Comparison of ENCODE assay signal across 20 cellular contexts in genomic region chr5:135693371-135693955, GRCh38.
"Had no signal": no experiment of that assay in that cellular context is flagged by ENCODE, and none has a peak within 500 bp of the region (broad histone marks: within the 10 kb centered on the region; RNA-seq: fewer than 3 reads in every experiment).

No MANE protein-coding gene starts in this region.

- H3K4me1 ChIP-seq: prostate gland had no signal

- H3K27ac Mint-ChIP-seq: activated B cell treated with CpG ODN at 0.5 μM for 24 hours; activated CD4-positive, alpha-beta memory T cell treated with anti-CD3 and anti-CD28 coated beads, Interleukin-2, amount 10 ng/mL, durations not matched to agents 7 days and 5 days; activated naive CD4-positive, alpha-beta T cell treated with anti-CD3 and anti-CD28 coated beads for 36 hours; activated T-cell treated with anti-CD3 and anti-CD28 coated beads, Interleukin-2, amount 50 U/mL, for 24 hours; activated T-helper 2 cell treated with anti-CD3 and anti-CD28 coated beads, Interferon-gamma antibody, Interleukin-2, Interleukin-4, amounts not matched to agents 10 μg/mL and 5 μg/mL and 100 μg/mL, durations not matched to agents 14 hours and 24 hours and 36 hours; stimulated activated naive CD8-positive, alpha-beta T cell treated with anti-CD3 and anti-CD28 coated beads, Interleukin-15, Interleukin-2, amounts not matched to agents 100 ng/mL and 50 ng/mL, for 24 hours; type B pancreatic cell had no signal

- H3K4me3 Mint-ChIP-seq: activated B cell treated with CpG ODN at 0.5 μM for 24 hours; activated CD4-positive, alpha-beta memory T cell treated with anti-CD3 and anti-CD28 coated beads, Interleukin-2, amount 10 ng/mL, durations not matched to agents 7 days and 5 days; activated naive CD4-positive, alpha-beta T cell treated with anti-CD3 and anti-CD28 coated beads for 36 hours; activated T-cell treated with anti-CD3 and anti-CD28 coated beads, Interleukin-2, amount 50 U/mL, for 24 hours; stimulated activated naive CD8-positive, alpha-beta T cell treated with anti-CD3 and anti-CD28 coated beads, Interleukin-15, Interleukin-2, amounts not matched to agents 100 ng/mL and 50 ng/mL, for 24 hours; type B pancreatic cell had no signal

- FAIRE-seq: kidney had no signal

- H3K9me3 ChIP-seq: prostate gland had no signal

- H3K27ac ChIP-seq: brain microvascular endothelial cell, coronary artery, prostate gland had no signal

- H3K36me3 Mint-ChIP-seq: type B pancreatic cell had no signal

- H3K9me3 Mint-ChIP-seq: activated B cell treated with CpG ODN at 0.5 μM for 24 hours; activated CD4-positive, alpha-beta memory T cell treated with anti-CD3 and anti-CD28 coated beads, Interleukin-2, amount 10 ng/mL, durations not matched to agents 7 days and 5 days; activated naive CD4-positive, alpha-beta T cell treated with anti-CD3 and anti-CD28 coated beads for 36 hours; activated T-cell treated with anti-CD3 and anti-CD28 coated beads, Interleukin-2, amount 50 U/mL, for 24 hours; activated T-helper 2 cell treated with anti-CD3 and anti-CD28 coated beads, Interferon-gamma antibody, Interleukin-2, Interleukin-4, amounts not matched to agents 10 μg/mL and 5 μg/mL and 100 μg/mL, durations not matched to agents 14 hours and 24 hours and 36 hours; stimulated activated naive CD8-positive, alpha-beta T cell treated with anti-CD3 and anti-CD28 coated beads, Interleukin-15, Interleukin-2, amounts not matched to agents 100 ng/mL and 50 ng/mL, for 24 hours; type B pancreatic cell had no signal

- H3K36me3 ChIP-seq: brain microvascular endothelial cell, prostate gland had no signal

- DNase-seq: activated B cell treated with CpG ODN at 0.5 μM for 24 hours; activated CD4-positive, alpha-beta memory T cell treated with anti-CD3 and anti-CD28 coated beads, Interleukin-2, amount 10 ng/mL, durations not matched to agents 7 days and 5 days; activated CD4-positive, alpha-beta T cell treated with anti-CD3 and anti-CD28 coated beads for 4 hours; activated naive CD4-positive, alpha-beta T cell treated with anti-CD3 and anti-CD28 coated beads for 36 hours; activated T-cell treated with anti-CD3 and anti-CD28 coated beads, Interleukin-2, amount 50 U/mL, for 24 hours; anterior cingulate cortex; brain microvascular endothelial cell; foreskin fibroblast; kidney; right cardiac atrium; stimulated activated CD4-positive, alpha-beta T cell treated with anti-CD3 and anti-CD28 coated beads, Interleukin-15, amount 100 ng/mL, for 24 hours; stimulated activated CD4-positive, alpha-beta T cell treated with anti-CD3 and anti-CD28 coated beads, Interleukin-2, amount 100 ng/mL, for 48 hours; T-helper 1 cell; T-helper 9 cell had no signal

- H3K4me3 ChIP-seq: coronary artery, prostate gland had no signal

- H3K4me1 Mint-ChIP-seq: activated B cell treated with CpG ODN at 0.5 μM for 24 hours; activated CD4-positive, alpha-beta memory T cell treated with anti-CD3 and anti-CD28 coated beads, Interleukin-2, amount 10 ng/mL, durations not matched to agents 7 days and 5 days had no signal

- H3K27me3 ChIP-seq: brain microvascular endothelial cell had no signal

- ATAC-seq: left lobe of liver, right cardiac atrium had no signal
